Comparison of ENCODE assay signal across 1 cellular context in the genomic region with DNA sequence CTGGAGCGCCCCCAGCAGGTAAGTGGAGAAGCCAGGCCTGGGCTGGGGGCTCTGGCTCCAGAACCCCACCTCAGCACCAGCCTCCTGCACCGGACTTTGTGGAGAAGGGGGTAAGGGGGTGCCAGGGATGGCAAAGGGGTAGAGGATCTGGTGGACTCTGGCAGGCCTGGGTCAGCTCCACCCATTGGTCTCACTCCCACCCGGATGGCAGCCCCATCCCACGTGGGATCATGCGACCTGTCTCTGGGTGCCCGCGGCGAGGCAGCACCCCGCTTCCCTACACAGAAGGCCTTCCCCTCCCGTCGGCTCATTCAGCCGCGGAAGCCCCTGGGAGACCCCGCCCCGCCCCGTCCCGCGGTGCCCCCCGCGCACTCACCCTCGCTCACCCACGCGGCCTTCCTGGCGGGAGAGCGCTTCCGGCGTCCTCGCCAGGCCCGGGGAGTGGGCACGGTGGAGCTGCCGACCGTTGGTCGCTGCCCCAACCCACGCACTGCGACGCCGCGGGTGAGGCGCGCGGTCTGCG.
A peak's percentile ranks its signal among the peaks of the same experiment; 100 is the strongest.
TF ChIP-seq lines count a peak whose summit lies in the region.

No MANE protein-coding gene starts in this region.

TF ChIP-seq in K562, 482 proteins besides CTCF, POLR2A, EP300 and RAD21 (continued from another document and continues in another):
- TF ChIP-seq, protein P1, sequence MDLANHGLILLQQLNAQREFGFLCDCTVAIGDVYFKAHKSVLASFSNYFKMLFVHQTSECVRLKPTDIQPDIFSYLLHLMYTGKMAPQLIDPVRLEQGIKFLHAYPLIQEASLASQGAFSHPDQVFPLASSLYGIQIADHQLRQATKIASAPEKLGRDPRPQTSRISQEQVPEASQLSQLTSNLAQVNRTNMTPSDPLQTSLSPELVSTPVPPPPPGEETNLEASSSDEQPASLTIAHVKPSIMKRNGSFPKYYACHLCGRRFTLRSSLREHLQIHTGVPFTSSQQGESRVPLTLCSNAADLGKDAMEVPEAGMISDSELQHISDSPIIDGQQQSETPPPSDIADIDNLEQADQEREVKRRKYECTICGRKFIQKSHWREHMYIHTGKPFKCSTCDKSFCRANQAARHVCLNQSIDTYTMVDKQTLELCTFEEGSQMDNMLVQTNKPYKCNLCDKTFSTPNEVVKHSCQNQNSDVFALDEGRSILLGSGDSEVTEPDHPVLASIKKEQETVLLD (IDR thresholded peaks at IDR 0.05) = peak; percentile 78; the same call in 1 of the 2 replicates
- TF ChIP-seq HDAC1 (IDR thresholded peaks at IDR 0.05) (peak in 1 of 2 experiments; percentile 81; a peak in 2 of 4 replicates), FOXJ3 (CRISPR knock-in tag; IDR thresholded peaks at IDR 0.05) (no peak), SMAD1 (IDR thresholded peaks at IDR 0.05; ENCODE audit: low read depth, low read length, partially characterized antibody) (no peak), ZNF174 (CRISPR knock-in tag; IDR thresholded peaks at IDR 0.05) (no peak), ELF2 (CRISPR knock-in tag; IDR thresholded peaks at IDR 0.05) (no peak), TCF7 (IDR thresholded peaks at IDR 0.05; ENCODE audit: borderline replicate concordance) (no peak), KLF6 (CRISPR knock-in tag; IDR thresholded peaks at IDR 0.05; ENCODE audit: borderline replicate concordance) (no peak), HOXB6 (CRISPR knock-in tag; IDR thresholded peaks at IDR 0.05; ENCODE audit: borderline replicate concordance) (no peak), BRD9 (IDR thresholded peaks at IDR 0.05; ENCODE audit: low read depth, partially characterized antibody) (peak; percentile 57), HDAC2 (IDR thresholded peaks at IDR 0.05) (0 out of 2 replicates have a peak, but pooled peaks have one; percentile 51), ZNF3 (CRISPR knock-in tag; IDR thresholded peaks at IDR 0.05) (no peak), ZNF23 (CRISPR knock-in tag; IDR thresholded peaks at IDR 0.05) (no peak), NELFE (IDR thresholded peaks at IDR 0.05; ENCODE audit: insufficient read depth, insufficient read length) (no peak), SRSF7 (optimal IDR thresholded peaks at IDR 0.05; ENCODE audit: low read depth, low read length) (no peak), SAP30 (IDR thresholded peaks at IDR 0.05; ENCODE audit: borderline replicate concordance, insufficient read depth, low read depth, low read length, poor library complexity, severe bottlenecking) (peak; percentile 81), CBFB (CRISPR knock-in tag; IDR thresholded peaks at IDR 0.05) (no peak), RBM17 (IDR thresholded peaks at IDR 0.05; ENCODE audit: borderline replicate concordance, low read depth, low read length) (no peak), GATAD2A (IDR thresholded peaks at IDR 0.05) (0 out of 2 replicates have a peak, but pooled peaks have one; percentile 26), CTBP1 (IDR thresholded peaks at IDR 0.05; ENCODE audit: borderline replicate concordance) (peak; percentile 59), NBN (IDR thresholded peaks at IDR 0.05; ENCODE audit: low read depth) (0 out of 2 replicates have a peak, but pooled peaks have one; percentile 41), PHTF2 (CRISPR knock-in tag; IDR thresholded peaks at IDR 0.05) (no peak), HSF4 (CRISPR knock-in tag; IDR thresholded peaks at IDR 0.05; ENCODE audit: borderline replicate concordance) (no peak), SRSF1 (IDR thresholded peaks at IDR 0.05; ENCODE audit: low read depth, low read length) (no peak), FOXM1 (IDR thresholded peaks at IDR 0.05; ENCODE audit: low read depth) (no peak), FOXM1 (CRISPR knock-in tag; IDR thresholded peaks at IDR 0.05; ENCODE audit: low read depth) (no peak), FUS (optimal IDR thresholded peaks at IDR 0.05; ENCODE audit: low read depth, low read length) (no peak), RBM25 (IDR thresholded peaks at IDR 0.05; ENCODE audit: low read depth, low read length, severe bottlenecking) (no peak), C11orf30 (IDR thresholded peaks at IDR 0.05; ENCODE audit: low read depth) (peak; percentile 55), HCFC1 (IDR thresholded peaks at IDR 0.05; ENCODE audit: low read depth, low read length) (no peak), CC2D1A (IDR thresholded peaks at IDR 0.05) (0 out of 2 replicates have a peak, but pooled peaks have one; percentile 1), MED1 (CRISPR knock-in tag; IDR thresholded peaks at IDR 0.05; ENCODE audit: borderline replicate concordance) (no peak), ZNF584 (CRISPR knock-in tag; IDR thresholded peaks at IDR 0.05; ENCODE audit: low read depth) (0 out of 2 replicates have a peak, but pooled peaks have one; percentile 27), RFX1 (IDR thresholded peaks at IDR 0.05) (no peak), FOXJ2 (tag; IDR thresholded peaks at IDR 0.05) (no peak), ZNF354B (CRISPR knock-in tag; IDR thresholded peaks at IDR 0.05) (no peak), ZSCAN29 (IDR thresholded peaks at IDR 0.05) (no peak), ZNF324 (CRISPR knock-in tag; IDR thresholded peaks at IDR 0.05) (no peak), ZNF143 (CRISPR knock-in tag; IDR thresholded peaks at IDR 0.05) (peak; percentile 51; the same call in 1 of the 2 replicates), JUN (IDR thresholded peaks at IDR 0.05; ENCODE audit: borderline replicate concordance, low read depth, low read length) (no peak; the same call in 1 of the 2 replicates), JUN (CRISPR knock-in tag; IDR thresholded peaks at IDR 0.05; ENCODE audit: borderline replicate concordance) (peak; percentile 59; the same call in 1 of the 2 replicates), KLF16 (IDR thresholded peaks at IDR 0.05) (no peak), EP400 (IDR thresholded peaks at IDR 0.05) (peak; percentile 85), TAL1 (IDR thresholded peaks at IDR 0.05) (no peak), MAZ (CRISPR knock-in tag; conservative IDR thresholded peaks at IDR 0.05 in 1 of 2, IDR thresholded peaks at IDR 0.05 in 1 of 2) (peak; percentile 37 to 68; a peak in 3 of 4 replicates), SMARCE1 (IDR thresholded peaks at IDR 0.05) (0 out of 2 replicates have a peak, but pooled peaks have one; percentile 47), NR2C2 (CRISPR knock-in tag; IDR thresholded peaks at IDR 0.05) (no peak), NR2C2 (tag; IDR thresholded peaks at IDR 0.05) (peak; percentile 65)
- TF ChIP-seq, protein P2, sequence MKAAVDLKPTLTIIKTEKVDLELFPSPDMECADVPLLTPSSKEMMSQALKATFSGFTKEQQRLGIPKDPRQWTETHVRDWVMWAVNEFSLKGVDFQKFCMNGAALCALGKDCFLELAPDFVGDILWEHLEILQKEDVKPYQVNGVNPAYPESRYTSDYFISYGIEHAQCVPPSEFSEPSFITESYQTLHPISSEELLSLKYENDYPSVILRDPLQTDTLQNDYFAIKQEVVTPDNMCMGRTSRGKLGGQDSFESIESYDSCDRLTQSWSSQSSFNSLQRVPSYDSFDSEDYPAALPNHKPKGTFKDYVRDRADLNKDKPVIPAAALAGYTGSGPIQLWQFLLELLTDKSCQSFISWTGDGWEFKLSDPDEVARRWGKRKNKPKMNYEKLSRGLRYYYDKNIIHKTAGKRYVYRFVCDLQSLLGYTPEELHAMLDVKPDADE (conservative IDR thresholded peaks at IDR 0.05; ENCODE audit: control insufficient read depth, low read depth, low read length) = peak; percentile 55; the same call in 1 of the 2 replicates
- TF ChIP-seq, protein P3, sequence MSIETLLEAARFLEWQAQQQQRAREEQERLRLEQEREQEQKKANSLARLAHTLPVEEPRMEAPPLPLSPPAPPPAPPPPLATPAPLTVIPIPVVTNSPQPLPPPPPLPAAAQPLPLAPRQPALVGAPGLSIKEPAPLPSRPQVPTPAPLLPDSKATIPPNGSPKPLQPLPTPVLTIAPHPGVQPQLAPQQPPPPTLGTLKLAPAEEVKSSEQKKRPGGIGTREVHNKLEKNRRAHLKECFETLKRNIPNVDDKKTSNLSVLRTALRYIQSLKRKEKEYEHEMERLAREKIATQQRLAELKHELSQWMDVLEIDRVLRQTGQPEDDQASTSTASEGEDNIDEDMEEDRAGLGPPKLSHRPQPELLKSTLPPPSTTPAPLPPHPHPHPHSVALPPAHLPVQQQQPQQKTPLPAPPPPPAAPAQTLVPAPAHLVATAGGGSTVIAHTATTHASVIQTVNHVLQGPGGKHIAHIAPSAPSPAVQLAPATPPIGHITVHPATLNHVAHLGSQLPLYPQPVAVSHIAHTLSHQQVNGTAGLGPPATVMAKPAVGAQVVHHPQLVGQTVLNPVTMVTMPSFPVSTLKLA (conservative IDR thresholded peaks at IDR 0.05) = peak; percentile 78 to 80
- TF ChIP-seq, protein P4, sequence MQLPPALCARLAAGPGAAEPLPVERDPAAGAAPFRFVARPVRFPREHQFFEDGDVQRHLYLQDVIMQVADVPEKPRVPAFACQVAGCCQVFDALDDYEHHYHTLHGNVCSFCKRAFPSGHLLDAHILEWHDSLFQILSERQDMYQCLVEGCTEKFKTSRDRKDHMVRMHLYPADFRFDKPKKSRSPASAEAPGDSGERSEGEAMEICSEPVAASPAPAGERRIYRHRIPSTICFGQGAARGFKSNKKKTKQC (CRISPR knock-in tag; IDR thresholded peaks at IDR 0.05) = peak; percentile 73; the same call in 1 of the 2 replicates
- TF ChIP-seq, protein P5, sequence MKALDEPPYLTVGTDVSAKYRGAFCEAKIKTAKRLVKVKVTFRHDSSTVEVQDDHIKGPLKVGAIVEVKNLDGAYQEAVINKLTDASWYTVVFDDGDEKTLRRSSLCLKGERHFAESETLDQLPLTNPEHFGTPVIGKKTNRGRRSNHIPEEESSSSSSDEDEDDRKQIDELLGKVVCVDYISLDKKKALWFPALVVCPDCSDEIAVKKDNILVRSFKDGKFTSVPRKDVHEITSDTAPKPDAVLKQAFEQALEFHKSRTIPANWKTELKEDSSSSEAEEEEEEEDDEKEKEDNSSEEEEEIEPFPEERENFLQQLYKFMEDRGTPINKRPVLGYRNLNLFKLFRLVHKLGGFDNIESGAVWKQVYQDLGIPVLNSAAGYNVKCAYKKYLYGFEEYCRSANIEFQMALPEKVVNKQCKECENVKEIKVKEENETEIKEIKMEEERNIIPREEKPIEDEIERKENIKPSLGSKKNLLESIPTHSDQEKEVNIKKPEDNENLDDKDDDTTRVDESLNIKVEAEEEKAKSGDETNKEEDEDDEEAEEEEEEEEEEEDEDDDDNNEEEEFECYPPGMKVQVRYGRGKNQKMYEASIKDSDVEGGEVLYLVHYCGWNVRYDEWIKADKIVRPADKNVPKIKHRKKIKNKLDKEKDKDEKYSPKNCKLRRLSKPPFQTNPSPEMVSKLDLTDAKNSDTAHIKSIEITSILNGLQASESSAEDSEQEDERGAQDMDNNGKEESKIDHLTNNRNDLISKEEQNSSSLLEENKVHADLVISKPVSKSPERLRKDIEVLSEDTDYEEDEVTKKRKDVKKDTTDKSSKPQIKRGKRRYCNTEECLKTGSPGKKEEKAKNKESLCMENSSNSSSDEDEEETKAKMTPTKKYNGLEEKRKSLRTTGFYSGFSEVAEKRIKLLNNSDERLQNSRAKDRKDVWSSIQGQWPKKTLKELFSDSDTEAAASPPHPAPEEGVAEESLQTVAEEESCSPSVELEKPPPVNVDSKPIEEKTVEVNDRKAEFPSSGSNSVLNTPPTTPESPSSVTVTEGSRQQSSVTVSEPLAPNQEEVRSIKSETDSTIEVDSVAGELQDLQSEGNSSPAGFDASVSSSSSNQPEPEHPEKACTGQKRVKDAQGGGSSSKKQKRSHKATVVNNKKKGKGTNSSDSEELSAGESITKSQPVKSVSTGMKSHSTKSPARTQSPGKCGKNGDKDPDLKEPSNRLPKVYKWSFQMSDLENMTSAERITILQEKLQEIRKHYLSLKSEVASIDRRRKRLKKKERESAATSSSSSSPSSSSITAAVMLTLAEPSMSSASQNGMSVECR (CRISPR knock-in tag; IDR thresholded peaks at IDR 0.05) = peak; percentile 89; the same call in 1 of the 2 replicates
- TF ChIP-seq, protein P6, sequence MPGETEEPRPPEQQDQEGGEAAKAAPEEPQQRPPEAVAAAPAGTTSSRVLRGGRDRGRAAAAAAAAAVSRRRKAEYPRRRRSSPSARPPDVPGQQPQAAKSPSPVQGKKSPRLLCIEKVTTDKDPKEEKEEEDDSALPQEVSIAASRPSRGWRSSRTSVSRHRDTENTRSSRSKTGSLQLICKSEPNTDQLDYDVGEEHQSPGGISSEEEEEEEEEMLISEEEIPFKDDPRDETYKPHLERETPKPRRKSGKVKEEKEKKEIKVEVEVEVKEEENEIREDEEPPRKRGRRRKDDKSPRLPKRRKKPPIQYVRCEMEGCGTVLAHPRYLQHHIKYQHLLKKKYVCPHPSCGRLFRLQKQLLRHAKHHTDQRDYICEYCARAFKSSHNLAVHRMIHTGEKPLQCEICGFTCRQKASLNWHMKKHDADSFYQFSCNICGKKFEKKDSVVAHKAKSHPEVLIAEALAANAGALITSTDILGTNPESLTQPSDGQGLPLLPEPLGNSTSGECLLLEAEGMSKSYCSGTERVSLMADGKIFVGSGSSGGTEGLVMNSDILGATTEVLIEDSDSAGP (CRISPR knock-in tag; IDR thresholded peaks at IDR 0.05) = no peak
- TF ChIP-seq, protein P7, sequence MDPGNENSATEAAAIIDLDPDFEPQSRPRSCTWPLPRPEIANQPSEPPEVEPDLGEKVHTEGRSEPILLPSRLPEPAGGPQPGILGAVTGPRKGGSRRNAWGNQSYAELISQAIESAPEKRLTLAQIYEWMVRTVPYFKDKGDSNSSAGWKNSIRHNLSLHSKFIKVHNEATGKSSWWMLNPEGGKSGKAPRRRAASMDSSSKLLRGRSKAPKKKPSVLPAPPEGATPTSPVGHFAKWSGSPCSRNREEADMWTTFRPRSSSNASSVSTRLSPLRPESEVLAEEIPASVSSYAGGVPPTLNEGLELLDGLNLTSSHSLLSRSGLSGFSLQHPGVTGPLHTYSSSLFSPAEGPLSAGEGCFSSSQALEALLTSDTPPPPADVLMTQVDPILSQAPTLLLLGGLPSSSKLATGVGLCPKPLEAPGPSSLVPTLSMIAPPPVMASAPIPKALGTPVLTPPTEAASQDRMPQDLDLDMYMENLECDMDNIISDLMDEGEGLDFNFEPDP (CRISPR knock-in tag; IDR thresholded peaks at IDR 0.05) = no peak
- TF ChIP-seq, protein P8, sequence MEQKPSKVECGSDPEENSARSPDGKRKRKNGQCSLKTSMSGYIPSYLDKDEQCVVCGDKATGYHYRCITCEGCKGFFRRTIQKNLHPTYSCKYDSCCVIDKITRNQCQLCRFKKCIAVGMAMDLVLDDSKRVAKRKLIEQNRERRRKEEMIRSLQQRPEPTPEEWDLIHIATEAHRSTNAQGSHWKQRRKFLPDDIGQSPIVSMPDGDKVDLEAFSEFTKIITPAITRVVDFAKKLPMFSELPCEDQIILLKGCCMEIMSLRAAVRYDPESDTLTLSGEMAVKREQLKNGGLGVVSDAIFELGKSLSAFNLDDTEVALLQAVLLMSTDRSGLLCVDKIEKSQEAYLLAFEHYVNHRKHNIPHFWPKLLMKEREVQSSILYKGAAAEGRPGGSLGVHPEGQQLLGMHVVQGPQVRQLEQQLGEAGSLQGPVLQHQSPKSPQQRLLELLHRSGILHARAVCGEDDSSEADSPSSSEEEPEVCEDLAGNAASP (IDR thresholded peaks at IDR 0.05) = no peak
- TF ChIP-seq, protein P9, sequence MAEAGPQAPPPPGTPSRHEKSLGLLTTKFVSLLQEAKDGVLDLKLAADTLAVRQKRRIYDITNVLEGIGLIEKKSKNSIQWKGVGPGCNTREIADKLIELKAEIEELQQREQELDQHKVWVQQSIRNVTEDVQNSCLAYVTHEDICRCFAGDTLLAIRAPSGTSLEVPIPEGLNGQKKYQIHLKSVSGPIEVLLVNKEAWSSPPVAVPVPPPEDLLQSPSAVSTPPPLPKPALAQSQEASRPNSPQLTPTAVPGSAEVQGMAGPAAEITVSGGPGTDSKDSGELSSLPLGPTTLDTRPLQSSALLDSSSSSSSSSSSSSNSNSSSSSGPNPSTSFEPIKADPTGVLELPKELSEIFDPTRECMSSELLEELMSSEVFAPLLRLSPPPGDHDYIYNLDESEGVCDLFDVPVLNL (CRISPR knock-in tag; IDR thresholded peaks at IDR 0.05; ENCODE audit: low read depth) = no peak
